29 cellular contexts compared by ENCODE assay signal in the genomic region with DNA sequence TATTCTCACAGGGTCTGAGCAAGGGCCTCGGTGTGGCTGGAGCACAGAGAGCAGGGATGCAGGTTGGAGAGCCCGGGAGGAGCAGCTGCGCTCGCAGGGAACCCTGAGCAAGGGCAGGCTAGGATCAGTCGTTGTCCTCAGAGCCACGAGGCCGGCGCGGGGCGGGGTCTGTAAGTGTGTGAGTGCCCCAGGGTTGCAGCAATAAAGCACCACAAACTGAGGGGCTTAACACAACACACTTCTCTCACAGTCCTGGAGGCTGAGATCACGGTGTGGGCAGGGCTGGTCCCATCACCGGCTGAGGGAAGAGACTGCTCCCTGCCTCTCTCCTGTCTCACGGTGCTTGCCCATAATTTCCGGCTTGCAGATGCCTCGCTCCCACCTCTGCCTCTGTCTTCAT.
"Had no signal": no experiment of that assay in that cellular context is flagged by ENCODE, and none has a peak within 500 bp of the region (broad histone marks: within the 10 kb centered on the region; RNA-seq: fewer than 3 reads in every experiment).

No MANE protein-coding gene starts in this region.

- H3K27me3 ChIP-seq: body of pancreas, breast epithelium, MG63, SJCRH30 had no signal

- H3K9me3 ChIP-seq: body of pancreas, breast epithelium, MG63, SJCRH30 had no signal

- ATAC-seq: activated CD4-positive, alpha-beta T cell treated with anti-CD3 and anti-CD28 coated beads for 36 hours; activated CD4-positive, CD25-positive, alpha-beta regulatory T cell treated with anti-CD3 and anti-CD28 coated beads, Interleukin-2, amount 50 U/mL, for 24 hours; activated CD8-positive, alpha-beta T cell treated with anti-CD3 and anti-CD28 coated beads, Interleukin-2, amount 10 ng/mL, durations not matched to agents 7 days and 5 days; body of pancreas; Panc1 had no signal

- DNase-seq: activated CD4-positive, alpha-beta T cell treated with anti-CD3 and anti-CD28 coated beads for 36 hours; activated CD4-positive, alpha-beta T cell treated with anti-CD3 and anti-CD28 coated beads, Interleukin-2, amount 10 ng/mL, durations not matched to agents 7 days and 5 days; activated CD4-positive, alpha-beta T cell treated with anti-CD3 and anti-CD28 coated beads, Interleukin-2, amount 50 U/mL, for 48 hours; activated CD8-positive, alpha-beta T cell treated with anti-CD3 and anti-CD28 coated beads, Interleukin-2, amount 10 ng/mL, durations not matched to agents 7 days and 5 days; activated gamma-delta T cell; activated naive CD4-positive, alpha-beta T cell treated with Interleukin-2 at 50 U/mL for 16 hours; activated naive CD8-positive, alpha-beta T cell treated with anti-CD3 and anti-CD28 coated beads, Interleukin-2, amount 10 ng/mL, durations not matched to agents 7 days and 5 days; activated T-cell treated with anti-CD3 and anti-CD28 coated beads, Interleukin-2, amount 50 U/mL, for 24 hours; amygdala; body of pancreas; Kasumi-1; KBM-7; MG63; NCI-H1048; NCI-H1105 treated with DMSO at 0.1 percent for 48 hours; NCI-H1436; NCI-H1694 treated with DMSO at 0.1 percent for 48 hours; NCI-H2029; NCI-H2107; NCI-H2171 treated with DMSO at 0.1 percent for 48 hours; NCI-H345; NCI-H524 treated with DMSO at 0.1 percent for 48 hours; SHP77; SJCRH30; T1000 had no signal

- H3K4me1 ChIP-seq: body of pancreas, breast epithelium, SJCRH30 had no signal

- H3K4me3 ChIP-seq: body of pancreas, breast epithelium, MG63, SJCRH30, SK-N-MC had no signal

- H3K36me3 ChIP-seq: breast epithelium, SJCRH30 had no signal

- H3K27ac ChIP-seq: body of pancreas, breast epithelium, SJCRH30, SK-N-MC had no signal
